9 cellular contexts compared by ENCODE assay signal in the genomic region with DNA sequence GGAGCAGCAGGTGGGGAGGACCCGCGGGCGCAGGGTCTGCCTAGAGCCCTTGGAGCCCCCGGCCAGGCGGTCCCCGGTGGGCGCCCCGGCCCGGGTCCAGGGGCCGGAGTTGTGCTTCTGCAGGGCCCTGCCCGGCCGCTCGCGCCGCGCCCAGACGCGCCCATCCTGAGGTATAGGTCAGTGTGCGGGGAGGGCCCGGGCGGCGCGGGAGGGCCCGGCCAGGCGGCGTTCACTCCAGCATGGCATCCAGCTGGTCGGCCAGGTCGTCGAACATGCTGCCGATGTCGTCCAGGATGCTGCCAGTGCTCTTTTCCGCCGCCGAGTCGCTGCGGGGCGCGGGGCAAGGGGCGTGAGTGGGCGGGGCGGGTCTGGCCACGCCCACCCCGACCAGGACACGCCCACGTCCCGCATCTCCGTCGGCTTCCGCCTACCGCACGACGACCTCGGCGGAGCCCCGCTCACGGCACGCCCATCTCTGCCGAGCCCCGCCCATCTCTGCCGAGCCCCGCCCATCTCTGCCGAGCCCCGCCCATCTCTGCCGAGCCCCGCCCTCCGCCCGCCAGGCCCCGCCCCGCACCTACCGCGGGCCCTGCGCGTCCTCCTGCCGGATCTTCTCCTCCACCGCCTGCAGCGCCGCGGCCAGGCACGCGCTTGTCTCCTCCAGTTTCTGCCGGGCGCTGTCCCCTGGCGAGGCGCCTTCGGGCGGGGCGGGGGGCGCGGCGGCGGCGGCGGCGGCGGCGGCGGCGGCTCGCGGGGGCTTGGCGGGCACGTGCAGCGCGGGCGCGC. TPM values are rescaled to one million over a fixed set of nuclear protein-coding genes. Genes with fewer than 3 reads are reported as not detected.
DNase-seq lines count a peak whose midpoint lies in the region; ATAC-seq and TF ChIP-seq lines count a peak whose summit lies in the region.
"Had no signal": no experiment of that assay in that cellular context is flagged by ENCODE, and none has a peak within 500 bp of the region (broad histone marks: within the 10 kb centered on the region; RNA-seq: fewer than 3 reads in every experiment).

No MANE protein-coding gene starts in this region.

- intact Hi-C loops in tibial artery (cut with DNase I; ENCODE audit: low total_unique reads), result no loop called here

- POLR2A ChIA-PET in activated CD4-positive, alpha-beta T cell treated with anti-CD3 and anti-CD28 coated beads, Interleukin-2, amount 10 ng/mL, durations not matched to agents 7 days and 5 days (lab: Charles Lee), result no interaction called here

- peaks cover 3 to 7% of the 10 kb centered on the region in 2 experiments for H3K4me1 Mint-ChIP-seq in H9
- no peaks in the 10 kb centered on the region for H3K4me1 Mint-ChIP-seq in activated CD4-positive, alpha-beta T cell treated with anti-CD3 and anti-CD28 coated beads, Interleukin-2, amount 10 ng/mL, durations not matched to agents 7 days and 5 days
- H3K4me1 Mint-ChIP-seq in endothelial cell (ENCODE audit: unreplicated experiment), result peaks cover 3% of the 10 kb centered on the region

- no peak overlapping the region for H2BK5ac ChIP-seq in H9 (ENCODE audit: insufficient read length, low read length)

- H2BK12ac ChIP-seq in H9 (ENCODE audit: insufficient read length, low read depth, low read length), result no peak overlapping the region

- H3K14ac ChIP-seq in H9 (ENCODE audit: insufficient read depth, low read length), result no peak overlapping the region

- peak overlapping the region in 1 of 2 experiments; percentile 20; a peak in 1 of 5 replicates for H3K4me3 Mint-ChIP-seq in H9
- H3K4me3 Mint-ChIP-seq in activated CD4-positive, alpha-beta T cell treated with anti-CD3 and anti-CD28 coated beads, Interleukin-2, amount 10 ng/mL, durations not matched to agents 7 days and 5 days, result no peak overlapping the region
- no peak overlapping the region for H3K4me3 Mint-ChIP-seq in endothelial cell (ENCODE audit: unreplicated experiment)

- H2BK120ac ChIP-seq in H9 (ENCODE audit: low read depth, low read length, poor library complexity, severe bottlenecking), result no peak overlapping the region

- TF ChIP-seq EP300 in tibial nerve (IDR thresholded peaks at IDR 0.05), result no peak

- no peak overlapping the region for H3K27ac Mint-ChIP-seq in H9
- H3K27ac Mint-ChIP-seq in activated CD4-positive, alpha-beta T cell treated with anti-CD3 and anti-CD28 coated beads, Interleukin-2, amount 10 ng/mL, durations not matched to agents 7 days and 5 days, result no peak overlapping the region
- H3K27ac Mint-ChIP-seq in endothelial cell (ENCODE audit: unreplicated experiment), result no peak overlapping the region

- no peak overlapping the region for H3K18ac ChIP-seq in H9 (ENCODE audit: insufficient read length, low read depth, low read length)

- H3K27me3 Mint-ChIP-seq in H9 (ENCODE audit: low read depth) (no peaks in the 10 kb centered on the region), endothelial cell (ENCODE audit: unreplicated experiment) (peaks cover 16% of the 10 kb centered on the region)
- no peaks in the 10 kb centered on the region for H3K27me3 Mint-ChIP-seq in activated CD4-positive, alpha-beta T cell treated with anti-CD3 and anti-CD28 coated beads, Interleukin-2, amount 10 ng/mL, durations not matched to agents 7 days and 5 days

- H3T11ph ChIP-seq in H9 (ENCODE audit: low read length), result no peak overlapping the region

- H4K91ac ChIP-seq in H9 (ENCODE audit: insufficient read length, low read depth, low read length), result no peak overlapping the region

- no peak overlapping the region for H3K9ac ChIP-seq in H9 (ENCODE audit: extremely low read depth, insufficient read length, low read length)

- no peak overlapping the region for H2AFZ ChIP-seq in H9 (ENCODE audit: low read length)

- no peak for ATAC-seq in GM21737 (IDR thresholded peaks at IDR 0.05; ENCODE audit: unreplicated experiment)

- peaks cover 4% of the 10 kb centered on the region for H3K23me2 ChIP-seq in H9 (ENCODE audit: insufficient read length, low read depth, low read length, poor library complexity, severe bottlenecking)

- no peak overlapping the region for H3K4me2 ChIP-seq in H9 (ENCODE audit: insufficient read depth, insufficient read length, low read length)

- no peak overlapping the region for H3K4ac ChIP-seq in H9 (ENCODE audit: low read depth, low read length)

- no peak overlapping the region for H3K23ac ChIP-seq in H9 (ENCODE audit: insufficient read length, low read depth, low read length)

- no peak for TF ChIP-seq CTCF in H9 (conservative IDR thresholded peaks at IDR 0.05)
- no peak for TF ChIP-seq CTCF in endothelial cell (IDR thresholded peaks at IDR 0.05; ENCODE audit: unreplicated experiment)
- TF ChIP-seq CTCF in tibial artery (IDR thresholded peaks at IDR 0.05), result no peak
- TF ChIP-seq CTCF in tibial nerve (IDR thresholded peaks at IDR 0.05), result no peak

- CTCF ChIA-PET in activated CD4-positive, alpha-beta T cell treated with anti-CD3 and anti-CD28 coated beads, Interleukin-2, amount 10 ng/mL, durations not matched to agents 7 days and 5 days (lab: Charles Lee), result interaction anchor here (1.0 kb wide), 1 partner anchor 16 kb away, joined by 3 read pairs; no protein-coding TSS in a partner anchor

- no peak overlapping the region for H3K56ac ChIP-seq in H9 (ENCODE audit: insufficient read length, low read depth, low read length)

- H3K36me3 ChIP-seq in tibial artery, result peaks cover 39 to 47% (median 46%) of the 10 kb centered on the region in 3 donors
- H3K36me3 ChIP-seq in tibial nerve, result peaks cover 3 to 51% (median 21%) of the 10 kb centered on the region in 3 donors

- H2BK15ac ChIP-seq in H9 (ENCODE audit: low read depth, low read length), result no peak overlapping the region

- no peak overlapping the region for H4K5ac ChIP-seq in H9 (ENCODE audit: insufficient read length, low read depth, low read length)

- H4K20me1 ChIP-seq in H9 (ENCODE audit: control insufficient read depth, insufficient read depth, insufficient read length), result no peaks in the 10 kb centered on the region

- no peaks in the 10 kb centered on the region for H3K9me3 ChIP-seq in H9 (ENCODE audit: control insufficient read depth, low read depth, low read length)
- no peaks in the 10 kb centered on the region for H3K9me3 ChIP-seq in tibial artery
- H3K9me3 ChIP-seq in tibial nerve, result no peaks in the 10 kb centered on the region

- no peaks in the 10 kb centered on the region for H3K79me2 ChIP-seq in H9 (ENCODE audit: insufficient read depth, low read length)

- H3K4me1 ChIP-seq in H9 (ENCODE audit: insufficient read depth, low read length) (no peaks in the 10 kb centered on the region), tibial artery (peaks cover 0 to 3% (median 0%) of the 10 kb centered on the region in 4 donors), tibial nerve (peaks cover 0 to 5% (median 0%) of the 10 kb centered on the region in 4 donors)

- no CpG with 5 or more reads among the region's 106 CpGs for WGBS in H9 (ENCODE audit: extremely low coverage, insufficient read length, low lambda C conversion rate)
- WGBS in tibial nerve, 2 donors, result 21 to 45% methylated on average over 61 to 82 of the region's 106 CpGs

- H3K4me3 ChIP-seq in tibial artery, result no peak overlapping the region
- no peak overlapping the region for H3K4me3 ChIP-seq in tibial nerve
- H3K4me3 ChIP-seq: spleen had no signal

- no peak overlapping the region for H2BK20ac ChIP-seq in H9 (ENCODE audit: low read depth, low read length, poor library complexity, severe bottlenecking)

- DNase-seq in H9 (peak; percentile 92), endothelial cell (ENCODE audit: low spot score) (peak; percentile 72), tibial artery (no peak), NCI-H748 treated with DMSO at 0.1 percent for 48 hours (lab: John Stamatoyannopoulos, UW) (no peak), tibial nerve (ENCODE audit: low spot score in 2 of 2) (no peak)
- DNase-seq in activated CD4-positive, alpha-beta T cell treated with anti-CD3 and anti-CD28 coated beads, Interleukin-2, amount 10 ng/mL, durations not matched to agents 7 days and 5 days, result peak; percentile 41
- DNase-seq in stimulated activated CD4-positive, alpha-beta T cell treated with anti-CD3 and anti-CD28 coated beads, Interleukin-15, amount 100 ng/mL, for 24 hours, result peak; percentile 52
- DNase-seq: spleen had no signal

- H3K27me3 ChIP-seq in H9 (ENCODE audit: insufficient read depth, low read length) (no peaks in the 10 kb centered on the region), tibial artery (peaks cover 0 to 14% of the 10 kb centered on the region in 2 donors), tibial nerve (no peaks in the 10 kb centered on the region)
- H3K27me3 ChIP-seq: spleen had no signal

- no peak for TF ChIP-seq POLR2A in tibial nerve (IDR thresholded peaks at IDR 0.05)

- H2AK5ac ChIP-seq in H9 (ENCODE audit: insufficient read length, low read length), result no peak overlapping the region

- no peak overlapping the region for H4K8ac ChIP-seq in H9 (replicated peaks; ENCODE audit: insufficient read length, low read depth, low read length)

- H3K36me3 Mint-ChIP-seq in H9 (ENCODE audit: insufficient read depth in 1 of 3, low read depth in 3 of 3) (peaks cover 10 to 36% (median 34%) of the 10 kb centered on the region in 3 experiments), endothelial cell (ENCODE audit: low read depth, unreplicated experiment) (peaks cover 16% of the 10 kb centered on the region)
- peaks cover 4% of the 10 kb centered on the region for H3K36me3 Mint-ChIP-seq in activated CD4-positive, alpha-beta T cell treated with anti-CD3 and anti-CD28 coated beads, Interleukin-2, amount 10 ng/mL, durations not matched to agents 7 days and 5 days (ENCODE audit: low read depth)

- H3K79me1 ChIP-seq in H9 (ENCODE audit: insufficient read depth, low read depth, low read length, poor library complexity, severe bottlenecking), result no peaks in the 10 kb centered on the region

- no peak overlapping the region for H3K27ac ChIP-seq in H9 (ENCODE audit: insufficient read length, low read depth, low read length)
- H3K27ac ChIP-seq in tibial artery, result no peak overlapping the region
- no peak overlapping the region for H3K27ac ChIP-seq in tibial nerve
- H3K27ac ChIP-seq: spleen had no signal

- H3K9me3 Mint-ChIP-seq in H9 (no peaks in the 10 kb centered on the region), endothelial cell (ENCODE audit: unreplicated experiment) (no peaks in the 10 kb centered on the region)
- no peaks in the 10 kb centered on the region for H3K9me3 Mint-ChIP-seq in activated CD4-positive, alpha-beta T cell treated with anti-CD3 and anti-CD28 coated beads, Interleukin-2, amount 10 ng/mL, durations not matched to agents 7 days and 5 days

RNA-seq across cellular contexts. Expression of a gene that starts 17.9 kb away (rescaled TPM):
- total RNA-seq in H9 (2021), result 7.9 and 9.3 TPM in 2 replicates
- total RNA-seq in activated CD4-positive, alpha-beta T cell treated with anti-CD3 and anti-CD28 coated beads, Interleukin-2, amount 10 ng/mL, durations not matched to agents 7 days and 5 days, result under 1 TPM; 0.07 to 0.19 TPM
- total RNA-seq in endothelial cell (ENCODE audit: unreplicated experiment), result 2.4 TPM
- total RNA-seq in tibial nerve, result under 1 TPM in 3 of 4 donors, not detected in 1; 0.20 to 0.63 (median 0.30) TPM
- total RNA-seq: spleen had no signal

RNA-seq across cellular contexts. Expression of a gene that starts 22.9 kb away (rescaled TPM):
- total RNA-seq in H9 (2021) (105 and 108 TPM in 2 replicates), endothelial cell (ENCODE audit: unreplicated experiment) (190 TPM), tibial nerve (10 to 100 TPM; 29.1 to 53.7 (median 38.4) TPM)
- 10 to 100 TPM; 55.6 to 59.7 TPM for total RNA-seq in activated CD4-positive, alpha-beta T cell treated with anti-CD3 and anti-CD28 coated beads, Interleukin-2, amount 10 ng/mL, durations not matched to agents 7 days and 5 days

RNA-seq across cellular contexts. Expression of a gene that starts 26.7 kb away (rescaled TPM):
- total RNA-seq in H9 (2021) (74.5 and 75.9 TPM in 2 replicates), endothelial cell (ENCODE audit: unreplicated experiment) (35.4 TPM), tibial nerve (10 to 100 TPM; 28.8 to 73.8 (median 43.8) TPM)
- total RNA-seq in activated CD4-positive, alpha-beta T cell treated with anti-CD3 and anti-CD28 coated beads, Interleukin-2, amount 10 ng/mL, durations not matched to agents 7 days and 5 days, result 10 to 100 TPM; 35.9 to 36.4 TPM

RNA-seq across cellular contexts. Expression of a gene that starts 30.1 kb away (rescaled TPM):
- 2.4 and 3.0 TPM in 2 replicates for total RNA-seq in H9 (2021)
- under 1 TPM; 0.20 to 0.42 TPM for total RNA-seq in activated CD4-positive, alpha-beta T cell treated with anti-CD3 and anti-CD28 coated beads, Interleukin-2, amount 10 ng/mL, durations not matched to agents 7 days and 5 days
- 1.9 TPM for total RNA-seq in endothelial cell (ENCODE audit: unreplicated experiment)
- not detected for total RNA-seq in tibial nerve

RNA-seq across cellular contexts. Expression of a gene that starts 32.1 kb away (rescaled TPM):
- total RNA-seq in H9 (2021), result 10.8 and 11.9 TPM in 2 replicates
- total RNA-seq in activated CD4-positive, alpha-beta T cell treated with anti-CD3 and anti-CD28 coated beads, Interleukin-2, amount 10 ng/mL, durations not matched to agents 7 days and 5 days, result 10 to 100 TPM; 13.9 to 17.4 TPM
- total RNA-seq in endothelial cell (ENCODE audit: unreplicated experiment), result 21.1 TPM
- 100 to 1,000 TPM in 1 of 4 donors, 10 to 100 TPM in 3; 19.8 to 203 (median 24.4) TPM for total RNA-seq in tibial nerve

Comparison
In these comparisons a context has a peak if more than half of its experiments do, and no peak if none do; other contexts are left out.
1. DNase-seq: peak in H9 (single experiment), activated CD4-positive, alpha-beta T cell treated with anti-CD3 and anti-CD28 coated beads, Interleukin-2, amount 10 ng/mL, durations not matched to agents 7 days and 5 days (single experiment), endothelial cell (single experiment) and stimulated activated CD4-positive, alpha-beta T cell treated with anti-CD3 and anti-CD28 coated beads, Interleukin-15, amount 100 ng/mL, for 24 hours (single experiment); none in tibial artery (0 of 2), NCI-H748 treated with DMSO at 0.1 percent for 48 hours (single experiment) and tibial nerve (0 of 2).